ENCODE assay signal across 27 cellular contexts in the genomic region with DNA sequence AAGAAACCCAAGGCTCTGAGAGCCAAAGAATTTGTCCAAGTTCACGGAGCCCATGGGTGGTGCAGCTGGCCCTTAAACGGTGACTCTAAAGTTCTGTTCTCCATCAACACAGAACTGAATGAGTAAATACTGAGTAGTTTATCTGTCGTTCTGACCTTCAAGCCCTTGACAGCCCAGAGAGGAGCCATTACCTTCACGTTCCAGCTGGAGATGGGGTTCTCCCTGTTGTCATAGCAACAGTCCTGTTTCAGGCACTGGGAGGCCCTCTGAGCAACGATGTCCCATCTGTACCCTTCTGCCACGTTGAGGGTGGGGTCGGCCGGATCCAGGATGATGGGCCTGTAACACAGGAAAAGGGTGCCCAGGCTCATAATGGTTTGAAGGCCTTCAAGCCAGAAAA. TPM values are rescaled to one million over a fixed set of nuclear protein-coding genes. Genes with fewer than 3 reads are reported as not detected.
"Had no signal": no experiment of that assay in that cellular context is flagged by ENCODE, and none has a peak within 500 bp of the region (broad histone marks: within the 10 kb centered on the region; RNA-seq: fewer than 3 reads in every experiment).

No MANE protein-coding gene starts in this region.

- H3K9ac ChIP-seq: SK-N-SH had no signal

- H3K27ac ChIP-seq: HL-60 had no signal

- H3K36me3 ChIP-seq: MG63 had no signal

- H3K27ac Mint-ChIP-seq: T-cell had no signal

- H3K9me3 Mint-ChIP-seq: T-cell had no signal

- H3K9me3 ChIP-seq: MG63, SK-N-SH had no signal

- ATAC-seq: T-cell had no signal

- H3K27me3 Mint-ChIP-seq: T-cell had no signal

- DNase-seq: Karpas-422, KG1, MG63, NCI-H1092, NCI-H1105 treated with DMSO at 0.1 percent for 48 hours, NCI-H1417 treated with DMSO at 0.1 percent for 48 hours, NCI-H146, NCI-H1694 treated with DMSO at 0.1 percent for 48 hours, NCI-H1930, NCI-H2081, NCI-H2171, NCI-H226, NCI-H446, NCI-H510A, NCI-H524 treated with DMSO at 0.1 percent for 48 hours, NCI-H69, NCI-H774, Right ventricle myocardium superior, RPMI8226, SIG-M5, SK-N-SH, SW 1271, T-cell had no signal

- H3K4me2 ChIP-seq: SK-N-SH had no signal

- FAIRE-seq: HTR-8/SVneo, RCC 7860 had no signal

- H3K27me3 ChIP-seq: MG63 had no signal

- H3K4me3 ChIP-seq: MG63 had no signal

- H3K4me3 Mint-ChIP-seq: T-cell had no signal

RNA-seq across cellular contexts. Expression of a gene that starts 45.5 kb away (rescaled TPM):
- total RNA-seq: Right ventricle myocardium superior, SK-MEL-5, T-cell had no signal
- polyA plus RNA-seq: SK-N-SH had no signal
